Comparison of ENCODE assay signal across 24 cellular contexts in genomic region chr6:3421145-3421544, GRCh38.
"Had no signal": no experiment of that assay in that cellular context is flagged by ENCODE, and none has a peak within 500 bp of the region (broad histone marks: within the 10 kb centered on the region; RNA-seq: fewer than 3 reads in every experiment).

No MANE protein-coding gene starts in this region.

- H3K4me3 ChIP-seq: body of pancreas, colonic mucosa, gastrocnemius medialis, pancreas, psoas muscle, tibial nerve had no signal

- H3K27ac ChIP-seq: body of pancreas, colonic mucosa, gastrocnemius medialis, pancreas, psoas muscle had no signal

- H3K9me3 Mint-ChIP-seq: activated CD4-positive, alpha-beta memory T cell treated with anti-CD3 and anti-CD28 coated beads, Interleukin-2, amount 10 ng/mL, durations not matched to agents 7 days and 5 days; activated CD4-positive, alpha-beta T cell treated with anti-CD3 and anti-CD28 coated beads, Interleukin-2, amount 10 ng/mL, durations not matched to agents 7 days and 5 days; activated naive CD4-positive, alpha-beta T cell treated with anti-CD3 and anti-CD28 coated beads, Interleukin-2, amount 50 U/mL, for 72 hours; activated T-helper 2 cell treated with anti-CD3 and anti-CD28 coated beads, Interferon-gamma antibody, Interleukin-2, Interleukin-4, amounts not matched to agents 10 μg/mL and 5 μg/mL and 100 μg/mL, durations not matched to agents 14 hours and 24 hours and 36 hours; naive thymus-derived CD4-positive, alpha-beta T cell had no signal

- DNase-seq: activated CD4-positive, alpha-beta memory T cell treated with anti-CD3 and anti-CD28 coated beads, Interleukin-2, amount 10 ng/mL, durations not matched to agents 7 days and 5 days; activated CD4-positive, alpha-beta T cell treated with anti-CD3 and anti-CD28 coated beads for 1 hour; activated CD4-positive, alpha-beta T cell treated with anti-CD3 and anti-CD28 coated beads, Interleukin-2, amount 10 ng/mL, durations not matched to agents 7 days and 5 days; activated naive CD4-positive, alpha-beta T cell; activated T-cell treated with anti-CD3 and anti-CD28 coated beads, Interleukin-2, amount 50 U/mL, for 48 hours; anterior cingulate cortex; body of pancreas; cerebellar nuclear complex; colonic mucosa; effector CD8-positive, alpha-beta T cell; glutamatergic neuron; midbrain; naive thymus-derived CD4-positive, alpha-beta T cell; nucleus accumbens; pancreas; psoas muscle; stimulated activated CD4-positive, alpha-beta T cell treated with anti-CD3 and anti-CD28 coated beads, Interleukin-15, amount 100 ng/mL, for 24 hours; stimulated activated CD4-positive, alpha-beta T cell treated with anti-CD3 and anti-CD28 coated beads, Interleukin-2, amount 100 ng/mL, for 24 hours; stimulated activated naive CD4-positive, alpha-beta T cell treated with Interleukin-2 at 50 U/mL for 16 hours; T-helper 2 cell had no signal

- H3K4me3 Mint-ChIP-seq: activated CD4-positive, alpha-beta memory T cell treated with anti-CD3 and anti-CD28 coated beads, Interleukin-2, amount 10 ng/mL, durations not matched to agents 7 days and 5 days; activated CD4-positive, alpha-beta T cell treated with anti-CD3 and anti-CD28 coated beads, Interleukin-2, amount 10 ng/mL, durations not matched to agents 7 days and 5 days; naive thymus-derived CD4-positive, alpha-beta T cell had no signal

- H3K27ac Mint-ChIP-seq: activated CD4-positive, alpha-beta memory T cell treated with anti-CD3 and anti-CD28 coated beads, Interleukin-2, amount 10 ng/mL, durations not matched to agents 7 days and 5 days; activated CD4-positive, alpha-beta T cell treated with anti-CD3 and anti-CD28 coated beads, Interleukin-2, amount 10 ng/mL, durations not matched to agents 7 days and 5 days; activated naive CD4-positive, alpha-beta T cell treated with anti-CD3 and anti-CD28 coated beads, Interleukin-2, amount 50 U/mL, for 72 hours; activated T-helper 2 cell treated with anti-CD3 and anti-CD28 coated beads, Interferon-gamma antibody, Interleukin-2, Interleukin-4, amounts not matched to agents 10 μg/mL and 5 μg/mL and 100 μg/mL, durations not matched to agents 14 hours and 24 hours and 36 hours; naive thymus-derived CD4-positive, alpha-beta T cell had no signal

- H3K36me3 Mint-ChIP-seq: activated naive CD4-positive, alpha-beta T cell treated with anti-CD3 and anti-CD28 coated beads, Interleukin-2, amount 50 U/mL, for 72 hours had no signal

- H3K27me3 ChIP-seq: body of pancreas, colonic mucosa, gastrocnemius medialis, pancreas, tibial nerve had no signal

- H3K9me3 ChIP-seq: body of pancreas, colonic mucosa, gastrocnemius medialis, pancreas, psoas muscle, tibial nerve had no signal

- H3K4me1 Mint-ChIP-seq: activated CD4-positive, alpha-beta memory T cell treated with anti-CD3 and anti-CD28 coated beads, Interleukin-2, amount 10 ng/mL, durations not matched to agents 7 days and 5 days; activated CD4-positive, alpha-beta T cell treated with anti-CD3 and anti-CD28 coated beads, Interleukin-2, amount 10 ng/mL, durations not matched to agents 7 days and 5 days had no signal

- H3K4me1 ChIP-seq: colonic mucosa had no signal

- ATAC-seq: activated naive CD4-positive, alpha-beta T cell treated with anti-CD3 and anti-CD28 coated beads, Interleukin-2, amount 50 U/mL, for 72 hours; body of pancreas; naive thymus-derived CD4-positive, alpha-beta T cell; pancreas had no signal

- H3K36me3 ChIP-seq: colonic mucosa, gastrocnemius medialis, pancreas, tibial nerve had no signal
